11 cellular contexts compared by ENCODE assay signal in the genomic region with DNA sequence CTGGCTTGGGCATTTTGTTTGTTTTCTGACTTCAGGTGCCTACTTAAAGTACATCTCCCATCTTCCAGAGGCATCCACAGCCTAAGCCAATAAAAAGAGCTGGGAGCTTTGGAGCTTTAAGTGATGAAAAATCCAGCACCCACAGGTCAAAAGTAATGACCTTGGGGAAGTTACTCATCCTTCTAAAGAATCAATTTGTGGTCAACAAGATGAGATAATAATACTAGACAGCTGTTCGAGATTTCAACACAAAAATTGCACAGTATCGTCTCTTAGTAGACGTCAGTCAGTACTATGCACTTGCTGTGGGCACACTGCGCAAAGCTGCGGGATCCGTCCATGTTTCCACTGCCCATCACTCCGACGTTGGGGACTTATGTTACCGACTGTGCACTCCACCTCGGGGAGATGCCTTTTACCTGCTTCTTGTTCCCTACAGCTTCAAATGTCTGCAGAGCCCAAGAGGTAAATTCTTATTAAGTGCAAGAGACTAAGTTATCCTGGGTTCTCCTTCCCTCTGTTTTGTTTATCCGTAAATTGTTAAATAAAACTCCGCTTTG. TPM values are rescaled to one million over a fixed set of nuclear protein-coding genes. Genes with fewer than 3 reads are reported as not detected.
DNase-seq lines count a peak whose midpoint lies in the region; ATAC-seq and TF ChIP-seq lines count a peak whose summit lies in the region.
"Had no signal": no experiment of that assay in that cellular context is flagged by ENCODE, and none has a peak within 500 bp of the region (broad histone marks: within the 10 kb centered on the region; RNA-seq: fewer than 3 reads in every experiment).

No MANE protein-coding gene starts in this region.

- no peak overlapping the region for H3K27ac Mint-ChIP-seq in GM23338
- H3K27ac Mint-ChIP-seq in activated T-cell treated with anti-CD3 and anti-CD28 coated beads, Interleukin-2, amount 50 U/mL, for 72 hours, result peak overlapping the region; percentile 74

- H3K4me3 ChIP-seq in GM23338 (peak overlapping the region; percentile 90), right cardiac atrium (ENCODE audit: low read length) (peak overlapping the region; percentile 85), skeletal muscle tissue (ENCODE audit: low read length in 3 of 3) (peak overlapping the region in 2 of 3 donors; percentile 66 to 73)

- no peak for DNase-seq in GM23338 (ENCODE audit: low spot score)
- DNase-seq in activated T-cell treated with anti-CD3 and anti-CD28 coated beads, Interleukin-2, amount 50 U/mL, for 72 hours, result peak in 1 of 2 donors; percentile 5
- DNase-seq in right cardiac atrium, result no peak
- DNase-seq in DMS 273 (lab: John Stamatoyannopoulos, UW; ENCODE audit: unreplicated experiment), result no peak
- no peak for DNase-seq in T-helper 9 cell
- no peak for DNase-seq in omental fat pad (ENCODE audit: low spot score)
- DNase-seq: Karpas-422; stimulated activated naive CD4-positive, alpha-beta T cell; WERI-Rb-1 had no signal

- H3K27me3 Mint-ChIP-seq in GM23338 (ENCODE audit: insufficient read depth, low read depth, poor library complexity), result peaks cover 32% of the 10 kb centered on the region
- H3K27me3 Mint-ChIP-seq in activated T-cell treated with anti-CD3 and anti-CD28 coated beads, Interleukin-2, amount 50 U/mL, for 72 hours (ENCODE audit: low read depth), result peaks cover 36% of the 10 kb centered on the region

- no peak overlapping the region for H3K27ac ChIP-seq in GM23338 (ENCODE audit: low read depth)
- H3K27ac ChIP-seq in right cardiac atrium (ENCODE audit: low read length), result no peak overlapping the region
- H3K27ac ChIP-seq in skeletal muscle tissue (ENCODE audit: low read depth, low read length), result no peak overlapping the region
- H3K27ac ChIP-seq: WERI-Rb-1 had no signal

- no peaks in the 10 kb centered on the region for H3K9me2 ChIP-seq in GM23338 (ENCODE audit: insufficient read depth)

- H3F3A ChIP-seq in GM23338 (replicated peaks; ENCODE audit: low read depth), result 0 out of 2 replicates have a peak, but pooled peaks cover 3% of the 10 kb centered on the region

- H3K4me1 ChIP-seq in GM23338 (ENCODE audit: insufficient read depth) (peaks cover 6% of the 10 kb centered on the region), right cardiac atrium (ENCODE audit: control insufficient read depth, insufficient read depth, low read length) (no peaks in the 10 kb centered on the region), skeletal muscle tissue (ENCODE audit: control insufficient read depth in 3 of 3, insufficient read depth in 3 of 3, low read length in 3 of 3) (peaks cover 0 to 8% (median 6%) of the 10 kb centered on the region in 3 donors)

- no peaks in the 10 kb centered on the region for H3K79me2 ChIP-seq in GM23338 (replicated peaks; ENCODE audit: insufficient read depth)

- peak overlapping the region; percentile 85 for H3K4me3 Mint-ChIP-seq in GM23338
- peak overlapping the region; percentile 95 to 98 for H3K4me3 Mint-ChIP-seq in activated T-cell treated with anti-CD3 and anti-CD28 coated beads, Interleukin-2, amount 50 U/mL, for 72 hours

- H3K27me3 ChIP-seq in GM23338 (ENCODE audit: insufficient read depth) (peaks cover 30% of the 10 kb centered on the region), right cardiac atrium (ENCODE audit: control insufficient read depth, insufficient read depth) (no peaks in the 10 kb centered on the region), skeletal muscle tissue (ENCODE audit: control insufficient read depth in 3 of 3, insufficient read depth in 3 of 3, low read length in 3 of 3) (peaks cover 12 to 23% (median 18%) of the 10 kb centered on the region in 3 donors)

- intact Hi-C loops in right cardiac atrium (cut with DNase I), result loop anchor here in 2 of 4 donors (5.0 to 10.0 kb wide), 2 partner anchors 109 to 228 kb away; no protein-coding TSS in a partner anchor

- H3K4me2 ChIP-seq in GM23338, result peak overlapping the region; percentile 94

- no peak for TF ChIP-seq CTCF in GM23338 (conservative IDR thresholded peaks at IDR 0.05; ENCODE audit: low read depth in 2 of 2)
- no peak for TF ChIP-seq CTCF in omental fat pad (IDR thresholded peaks at IDR 0.05)

- 21% methylated on average over 12 of the region's 12 CpGs for WGBS in right cardiac atrium

- H2AFZ ChIP-seq in GM23338, result peak overlapping the region; percentile 83

- H3K36me3 ChIP-seq in GM23338 (ENCODE audit: insufficient read depth) (no peaks in the 10 kb centered on the region), skeletal muscle tissue (ENCODE audit: control insufficient read depth in 3 of 3, insufficient read depth in 3 of 3, low read length in 3 of 3) (no peaks in the 10 kb centered on the region)
- H3K36me3 ChIP-seq: WERI-Rb-1 had no signal

- H3K9me3 ChIP-seq in right cardiac atrium (ENCODE audit: control insufficient read depth, low read length), result no peaks in the 10 kb centered on the region
- no peaks in the 10 kb centered on the region for H3K9me3 ChIP-seq in skeletal muscle tissue (ENCODE audit: control insufficient read depth in 3 of 3, low read length in 3 of 3)

- H3K36me3 Mint-ChIP-seq in GM23338 (ENCODE audit: low read depth), result no peaks in the 10 kb centered on the region; the same call in 2 of the 3 replicates
- H3K36me3 Mint-ChIP-seq in activated T-cell treated with anti-CD3 and anti-CD28 coated beads, Interleukin-2, amount 50 U/mL, for 72 hours (ENCODE audit: insufficient read depth in 2 of 2), result peaks cover 0 to 5% of the 10 kb centered on the region in 2 donors

- ATAC-seq in GM23338, result no peak
- no peak for ATAC-seq in activated T-cell treated with anti-CD3 and anti-CD28 coated beads, Interleukin-2, amount 50 U/mL, for 72 hours (replicated peaks in 1 of 2)
- no peak for ATAC-seq in right cardiac atrium
- no peak for ATAC-seq in GM19452 (IDR thresholded peaks at IDR 0.05; ENCODE audit: unreplicated experiment)
- no peak for ATAC-seq in omental fat pad (ENCODE audit: low FRiP score)

- H4K20me1 ChIP-seq in GM23338 (replicated peaks; ENCODE audit: insufficient read depth), result no peaks in the 10 kb centered on the region; the same call in 1 of the 2 replicates

- H3K9me3 Mint-ChIP-seq in GM23338, result no peaks in the 10 kb centered on the region
- H3K9me3 Mint-ChIP-seq in activated T-cell treated with anti-CD3 and anti-CD28 coated beads, Interleukin-2, amount 50 U/mL, for 72 hours, result no peaks in the 10 kb centered on the region

- H3K9ac ChIP-seq in skeletal muscle tissue (ENCODE audit: low read depth in 1 of 3, low read length in 3 of 3), result no peak overlapping the region

- peaks cover 11% of the 10 kb centered on the region; the same call in 2 of the 3 replicates for H3K4me1 Mint-ChIP-seq in GM23338
- H3K4me1 Mint-ChIP-seq in activated T-cell treated with anti-CD3 and anti-CD28 coated beads, Interleukin-2, amount 50 U/mL, for 72 hours (ENCODE audit: low read depth), result peaks cover 7% of the 10 kb centered on the region

TF ChIP-seq in GM23338, 12 proteins besides CTCF, POLR2A, EP300 and RAD21 (continues in another document):
- TF ChIP-seq EZH2 (IDR thresholded peaks at IDR 0.05; ENCODE audit: low read depth, unreplicated experiment) (peak; percentile 15), ZNF114 (CRISPR knock-in tag; IDR thresholded peaks at IDR 0.05) (no peak)

RNA-seq across cellular contexts. Expression of a gene that starts 1.2 kb away (rescaled TPM):
- 4.2 and 5.1 TPM in 2 replicates for total RNA-seq in GM23338 (2014; rRNA removed; shearing (Covaris generic))
- 2.1 and 2.5 TPM in 2 replicates for polyA plus RNA-seq in GM23338 (2016; fragmentation: Nextera tagmentation; extraction: Ambion mirVana)
- total RNA-seq in activated T-cell treated with anti-CD3 and anti-CD28 coated beads, Interleukin-2, amount 50 U/mL, for 72 hours, result 1 to 10 TPM; 2.9 to 8.7 TPM
- total RNA-seq in right cardiac atrium, result 1 to 10 TPM; 3.0 to 9.6 (median 6.3) TPM
- 3.8 TPM for polyA plus RNA-seq in right cardiac atrium
- total RNA-seq in skeletal muscle tissue, result 5.2 TPM
- 1 to 10 TPM in 3 of 4 donors, under 1 TPM in 1; 0.72 to 7.1 (median 2.5) TPM for total RNA-seq in omental fat pad
